In the genomic region with DNA sequence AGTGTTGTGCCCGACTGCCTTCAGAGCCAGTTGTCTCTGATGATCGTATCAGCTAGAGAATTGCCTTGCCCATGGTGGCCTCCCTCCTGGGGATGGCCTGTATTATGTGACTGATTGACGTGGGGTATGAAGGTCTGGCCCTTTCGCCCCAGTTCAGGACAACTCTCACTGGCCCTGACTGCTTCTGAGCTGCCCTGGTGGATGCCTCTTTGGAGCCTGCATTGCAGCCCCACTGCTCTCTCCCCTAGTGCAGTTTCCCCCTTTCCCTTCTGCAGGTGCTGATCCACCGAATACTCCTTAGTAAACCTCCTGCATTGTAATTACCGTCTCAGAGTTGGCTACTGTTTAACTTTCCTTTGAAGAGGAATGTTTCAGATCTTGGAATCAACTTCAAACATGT, we compare ENCODE assay signal across 14 cellular contexts. TPM values are rescaled to one million over a fixed set of nuclear protein-coding genes. Genes with fewer than 3 reads are reported as not detected.
DNase-seq lines count a peak whose midpoint lies in the region; ATAC-seq and TF ChIP-seq lines count a peak whose summit lies in the region.
"Had no signal": no experiment of that assay in that cellular context is flagged by ENCODE, and none has a peak within 500 bp of the region (broad histone marks: within the 10 kb centered on the region; RNA-seq: fewer than 3 reads in every experiment).

No MANE protein-coding gene starts in this region.

- peaks cover 13% of the 10 kb centered on the region for H3K4me1 Mint-ChIP-seq in mesothelial cell of epicardium
- H3K4me1 Mint-ChIP-seq: natural killer cell had no signal

- peaks cover 13% of the 10 kb centered on the region for H3K9me3 Mint-ChIP-seq in mesothelial cell of epicardium
- H3K9me3 Mint-ChIP-seq: natural killer cell had no signal

- in situ Hi-C loops in gastrocnemius medialis (cut with MboI; ENCODE audit: low sequenced_read_pairs in 4 of 4) = no loop called here

- H3K27ac ChIP-seq in Peyer's patch (peak overlapping the region in 3 of 4 donors; percentile 3 to 57 (median 33)), foreskin keratinocyte (peak overlapping the region; percentile 69), gastrocnemius medialis (peak overlapping the region; percentile 55 to 68 (median 58))
- H3K27ac ChIP-seq: body of pancreas had no signal

- intact Hi-C loops in gastrocnemius medialis (cut with DNase I; ENCODE audit: low total_unique reads) = no loop called here

- no peak for TF ChIP-seq CTCF in Peyer's patch (IDR thresholded peaks at IDR 0.05)
- no peak for TF ChIP-seq CTCF in foreskin keratinocyte (conservative IDR thresholded peaks at IDR 0.05)
- no peak for TF ChIP-seq CTCF in gastrocnemius medialis (IDR thresholded peaks at IDR 0.05 in 4 of 5, conservative IDR thresholded peaks at IDR 0.05 in 1 of 5)
- no peak for TF ChIP-seq CTCF in mesothelial cell of epicardium (IDR thresholded peaks at IDR 0.05; ENCODE audit: unreplicated experiment)

- no peak overlapping the region for H3K4me3 Mint-ChIP-seq in mesothelial cell of epicardium
- H3K4me3 Mint-ChIP-seq: natural killer cell had no signal

- ATAC-seq in GM19397 (IDR thresholded peaks at IDR 0.05; ENCODE audit: unreplicated experiment) = peak; percentile 54
- peak; percentile 4 for ATAC-seq in foreskin keratinocyte
- ATAC-seq in gastrocnemius medialis = peak in 1 of 2 donors; percentile 9
- ATAC-seq in HG02870 (IDR thresholded peaks at IDR 0.05; ENCODE audit: unreplicated experiment) = no peak
- no peak for ATAC-seq in GM21515 (IDR thresholded peaks at IDR 0.05; ENCODE audit: unreplicated experiment)
- ATAC-seq: natural killer cell had no signal

- DNase-seq in Peyer's patch (no peak), foreskin keratinocyte (no peak), gastrocnemius medialis (no peak), mesothelial cell of epicardium (ENCODE audit: low spot score in 2 of 2, unreplicated experiment in 2 of 2) (no peak)
- no peak for DNase-seq in stimulated activated CD4-positive, alpha-beta T cell treated with anti-CD3 and anti-CD28 coated beads, Interleukin-4, amount 100 ng/mL, for 1 hour
- DNase-seq: body of pancreas; Calu3; natural killer cell; NCI-H345; stimulated activated CD4-positive, alpha-beta T cell treated with anti-CD3 and anti-CD28 coated beads, Interleukin-1b, Interleukin-23, amount 100 ng/mL, for 48 hours; stimulated activated naive CD4-positive, alpha-beta T cell treated with Interleukin-2 at 50 U/mL for 16 hours had no signal

- no peaks in the 10 kb centered on the region for H3K27me3 Mint-ChIP-seq in mesothelial cell of epicardium (ENCODE audit: low read depth)

- H3K27ac Mint-ChIP-seq in mesothelial cell of epicardium = no peak overlapping the region
- H3K27ac Mint-ChIP-seq: natural killer cell had no signal

- H3K4me3 ChIP-seq in Peyer's patch (no peak overlapping the region), gastrocnemius medialis (no peak overlapping the region)
- H3K4me3 ChIP-seq: body of pancreas had no signal

- TF ChIP-seq POLR2A in Peyer's patch (IDR thresholded peaks at IDR 0.05) = no peak
- TF ChIP-seq POLR2A in gastrocnemius medialis (IDR thresholded peaks at IDR 0.05) = no peak

- H3K36me3 Mint-ChIP-seq in mesothelial cell of epicardium = peaks cover 4% of the 10 kb centered on the region
- H3K36me3 Mint-ChIP-seq: natural killer cell had no signal

- peaks cover 0 to 8% (median 0%) of the 10 kb centered on the region in 4 donors for H3K4me1 ChIP-seq in Peyer's patch
- H3K4me1 ChIP-seq in foreskin keratinocyte = peaks cover 28% of the 10 kb centered on the region
- H3K4me1 ChIP-seq in gastrocnemius medialis = peaks cover 0 to 4% of the 10 kb centered on the region in 2 donors
- H3K4me1 ChIP-seq: body of pancreas had no signal

- H3K36me3 ChIP-seq in Peyer's patch (no peaks in the 10 kb centered on the region), gastrocnemius medialis (no peaks in the 10 kb centered on the region)

- H3K27me3 ChIP-seq in Peyer's patch (no peaks in the 10 kb centered on the region), foreskin keratinocyte (no peaks in the 10 kb centered on the region), gastrocnemius medialis (no peaks in the 10 kb centered on the region)
- H3K27me3 ChIP-seq: body of pancreas had no signal

- no peaks in the 10 kb centered on the region for H3K9me3 ChIP-seq in Peyer's patch
- H3K9me3 ChIP-seq in gastrocnemius medialis = no peaks in the 10 kb centered on the region
- H3K9me3 ChIP-seq: body of pancreas had no signal

RNA-seq across cellular contexts. Expression of gene CD109, which starts 18.2 kb away (rescaled TPM):
- total RNA-seq in Peyer's patch = 1 to 10 TPM; 1.4 to 3.2 (median 2.2) TPM
- total RNA-seq in foreskin keratinocyte = 42.4 and 47.8 TPM in 2 replicates
- 7.8 and 10.2 TPM in 2 replicates for polyA plus RNA-seq in foreskin keratinocyte
- 1 to 10 TPM; 1.3 to 3.8 (median 2.8) TPM for total RNA-seq in gastrocnemius medialis
- total RNA-seq in mesothelial cell of epicardium = 3.7 to 4.3 TPM (median 3.8 TPM) in 3 replicates

Comparison
In these comparisons a context has a peak if more than half of its experiments do, and no peak if none do; other contexts are left out.
1. ATAC-seq: peak in GM19397 (single experiment) and foreskin keratinocyte (single experiment); none in HG02870 (single experiment) and GM21515 (single experiment).
2. Peak in every context shown above with its lines, with median percentiles within 50 percentile points of each other: H3K27ac ChIP-seq.